Comparison of ENCODE assay signal across 18 cellular contexts in the genomic region with DNA sequence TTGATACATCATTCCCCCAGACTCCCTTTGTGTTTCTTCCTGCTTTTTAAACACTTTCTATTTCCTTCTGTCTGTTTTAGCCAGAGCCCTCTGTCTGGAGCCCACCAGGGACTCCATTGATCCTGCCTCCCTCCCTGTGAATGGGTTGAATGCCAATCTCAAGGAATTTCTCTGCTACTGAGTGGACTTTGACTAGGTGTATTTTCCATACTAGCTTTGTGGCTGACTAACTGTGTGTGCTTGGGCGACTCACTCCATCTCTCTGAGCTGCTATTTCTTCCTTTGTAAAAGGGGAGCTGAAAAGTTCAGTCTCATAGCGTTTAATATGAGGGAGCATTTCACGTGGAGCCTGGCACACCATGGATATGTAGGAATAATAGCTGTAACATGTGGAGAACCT.
DNase-seq lines count a peak whose midpoint lies in the region; ATAC-seq, FAIRE-seq and TF ChIP-seq lines count a peak whose summit lies in the region.
"Had no signal": no experiment of that assay in that cellular context is flagged by ENCODE, and none has a peak within 500 bp of the region (broad histone marks: within the 10 kb centered on the region; RNA-seq: fewer than 3 reads in every experiment).

No MANE protein-coding gene starts in this region.

- no peaks in the 10 kb centered on the region for H3K36me3 Mint-ChIP-seq in endothelial cell (ENCODE audit: low read depth, unreplicated experiment)
- peaks cover 24% of the 10 kb centered on the region for H3K36me3 Mint-ChIP-seq in activated CD8-positive, alpha-beta T cell treated with anti-CD3 and anti-CD28 coated beads for 36 hours (ENCODE audit: low read depth)
- H3K36me3 Mint-ChIP-seq in natural killer cell treated with Interleukin-12 subunit alpha and Interleukin-12 subunit beta and Interleukin-15 and Interleukin-18, amount 100 ng/mL, for 72 hours, result peaks cover 18% of the 10 kb centered on the region

- POLR2A ChIA-PET in activated CD8-positive, alpha-beta T cell treated with anti-CD3 and anti-CD28 coated beads for 36 hours (lab: Charles Lee), result no interaction called here

- no peak overlapping the region for H3K27ac ChIP-seq in GM23248
- no peak overlapping the region for H3K27ac ChIP-seq in mesendoderm (ENCODE audit: low read depth, low read length)
- no peak overlapping the region for H3K27ac ChIP-seq in foreskin keratinocyte

- no peak overlapping the region for H2BK5ac ChIP-seq in mesendoderm (ENCODE audit: low read length)

- H3K27me3 ChIP-seq in GM23248 (replicated peaks; ENCODE audit: insufficient read depth), result no peaks in the 10 kb centered on the region
- no peaks in the 10 kb centered on the region for H3K27me3 ChIP-seq in bronchial epithelial cell (ENCODE audit: control insufficient read depth, insufficient read depth, low read length)
- H3K27me3 ChIP-seq in mesendoderm (ENCODE audit: insufficient read depth, low read length, poor library complexity), result no peaks in the 10 kb centered on the region
- H3K27me3 ChIP-seq in foreskin keratinocyte, result no peaks in the 10 kb centered on the region

- H3K4me3 ChIP-seq in GM23248 (no peak overlapping the region), bronchial epithelial cell (ENCODE audit: low read depth, low read length) (no peak overlapping the region), mesendoderm (ENCODE audit: low read length) (no peak overlapping the region)
- H3K4me3 ChIP-seq: HAP-1 had no signal

- H3K79me1 ChIP-seq in mesendoderm (ENCODE audit: low read length), result no peaks in the 10 kb centered on the region

- H3K4me2 ChIP-seq in GM23248 (ENCODE audit: unreplicated experiment), result no peak overlapping the region
- no peak overlapping the region for H3K4me2 ChIP-seq in mesendoderm (ENCODE audit: low read length)

- no peak overlapping the region for H3K23ac ChIP-seq in mesendoderm (ENCODE audit: low read length)

- 78 to 80% methylated on average over 3 of the region's 3 CpGs for WGBS in GM23248 (ENCODE audit: low coverage in 1 of 2, low lambda C conversion rate in 2 of 2, missing lambda C conversion rate in 2 of 2), 2 experiments
- no CpG with 5 or more reads among the region's 3 CpGs for WGBS in mesendoderm (ENCODE audit: extremely low coverage, insufficient coverage, low lambda C conversion rate)

- peak; percentile 40 for FAIRE-seq in bronchial epithelial cell (lab: Jason Lieb, UNC)
- FAIRE-seq: A204.1, G401.6, GM12891 had no signal

- H3K9me3 ChIP-seq in GM23248 (ENCODE audit: low read depth), result no peaks in the 10 kb centered on the region
- H3K9me3 ChIP-seq: HAP-1 had no signal

- in situ Hi-C loops in GM23248 (cut with MboI), result no loop called here

- peaks cover 46% of the 10 kb centered on the region for H3K4me1 Mint-ChIP-seq in endothelial cell (ENCODE audit: unreplicated experiment)
- H3K4me1 Mint-ChIP-seq in activated CD8-positive, alpha-beta T cell treated with anti-CD3 and anti-CD28 coated beads for 36 hours (ENCODE audit: low read depth), result peaks cover 6% of the 10 kb centered on the region
- H3K4me1 Mint-ChIP-seq in natural killer cell treated with Interleukin-12 subunit alpha and Interleukin-12 subunit beta and Interleukin-15 and Interleukin-18, amount 100 ng/mL, for 72 hours (ENCODE audit: low read depth in 2 of 2), result peaks cover 6 to 33% of the 10 kb centered on the region in 2 donors

- H3K79me2 ChIP-seq in GM23248 (ENCODE audit: insufficient read depth) (no peaks in the 10 kb centered on the region), mesendoderm (ENCODE audit: control insufficient read depth, insufficient read depth, low read length) (no peaks in the 10 kb centered on the region)

- H4K5ac ChIP-seq in mesendoderm (ENCODE audit: low read length), result no peak overlapping the region

- H4K8ac ChIP-seq in mesendoderm (ENCODE audit: low read depth, low read length), result no peak overlapping the region

- H3K56ac ChIP-seq in mesendoderm (ENCODE audit: low read length), result no peak overlapping the region

- H2BK15ac ChIP-seq in mesendoderm (replicated peaks; ENCODE audit: low read depth), result no peak overlapping the region

- TF ChIP-seq CTCF in bronchial epithelial cell (IDR thresholded peaks at IDR 0.05; ENCODE audit: insufficient read depth, low read length, severe bottlenecking) (no peak), endothelial cell (IDR thresholded peaks at IDR 0.05; ENCODE audit: unreplicated experiment) (no peak), foreskin keratinocyte (conservative IDR thresholded peaks at IDR 0.05) (no peak)
- no peak for TF ChIP-seq CTCF in activated CD8-positive, alpha-beta T cell treated with anti-CD3 and anti-CD28 coated beads for 36 hours (IDR thresholded peaks at IDR 0.05)

- no peaks in the 10 kb centered on the region for H3K9me2 ChIP-seq in GM23248 (ENCODE audit: insufficient read depth)

- no peak overlapping the region for H2BK120ac ChIP-seq in mesendoderm (ENCODE audit: low read depth, low read length)

- H3K4ac ChIP-seq in mesendoderm (ENCODE audit: low read depth, low read length), result no peak overlapping the region

- H3K4me1 ChIP-seq in GM23248 (ENCODE audit: insufficient read depth), result no peaks in the 10 kb centered on the region
- H3K4me1 ChIP-seq in mesendoderm (ENCODE audit: control insufficient read depth, low read depth, low read length), result no peaks in the 10 kb centered on the region
- H3K4me1 ChIP-seq in foreskin keratinocyte, result no peaks in the 10 kb centered on the region
- H3K4me1 ChIP-seq: HAP-1 had no signal

- H3K27me3 Mint-ChIP-seq in endothelial cell (ENCODE audit: unreplicated experiment), result peaks cover 7% of the 10 kb centered on the region
- H3K27me3 Mint-ChIP-seq in activated CD8-positive, alpha-beta T cell treated with anti-CD3 and anti-CD28 coated beads for 36 hours, result no peaks in the 10 kb centered on the region
- no peaks in the 10 kb centered on the region for H3K27me3 Mint-ChIP-seq in natural killer cell treated with Interleukin-12 subunit alpha and Interleukin-12 subunit beta and Interleukin-15 and Interleukin-18, amount 100 ng/mL, for 72 hours
- H3K27me3 Mint-ChIP-seq: B cell; CD4-positive, alpha-beta memory T cell; IgD-negative memory B cell had no signal

- DNase-seq in GM23248, result peak; percentile 15
- DNase-seq in bronchial epithelial cell (ENCODE audit: low read depth), result no peak
- DNase-seq in endothelial cell (ENCODE audit: low spot score), result no peak
- peak; percentile 48 for DNase-seq in mesendoderm
- DNase-seq in foreskin keratinocyte, result no peak
- DNase-seq in activated CD8-positive, alpha-beta T cell treated with anti-CD3 and anti-CD28 coated beads for 36 hours, result no peak
- DNase-seq in natural killer cell treated with Interleukin-12 subunit alpha and Interleukin-12 subunit beta and Interleukin-15 and Interleukin-18, amount 100 ng/mL, for 72 hours (ENCODE audit: low spot score), result no peak
- DNase-seq: C1 segment of cervical spinal cord; CD4-positive, alpha-beta memory T cell; DMS79; GOT3 had no signal

- CTCF ChIA-PET in activated CD8-positive, alpha-beta T cell treated with anti-CD3 and anti-CD28 coated beads for 36 hours (lab: Charles Lee), result no interaction called here

- peaks cover 9% of the 10 kb centered on the region; the same call in 1 of the 2 replicates for H3K36me3 ChIP-seq in GM23248 (ENCODE audit: low read depth)
- H3K36me3 ChIP-seq in bronchial epithelial cell (ENCODE audit: control insufficient read depth, insufficient read depth, low read length), result peaks cover 6% of the 10 kb centered on the region
- H3K36me3 ChIP-seq in mesendoderm (ENCODE audit: control insufficient read depth, insufficient read depth, low read length), result no peaks in the 10 kb centered on the region
- H3K36me3 ChIP-seq: HAP-1 had no signal

- ATAC-seq in activated CD4-positive, CD25-positive, alpha-beta regulatory T cell treated with anti-CD3 and anti-CD28 coated beads, Interleukin-2, amount 50 U/mL, for 24 hours, result no peak
- ATAC-seq in foreskin keratinocyte, result no peak
- ATAC-seq in activated CD8-positive, alpha-beta T cell treated with anti-CD3 and anti-CD28 coated beads for 36 hours, result no peak
- no peak for ATAC-seq in natural killer cell treated with Interleukin-12 subunit alpha and Interleukin-12 subunit beta and Interleukin-15 and Interleukin-18, amount 100 ng/mL, for 72 hours

- H4K20me1 ChIP-seq in GM23248 (ENCODE audit: insufficient read depth), result no peaks in the 10 kb centered on the region

- H2AFZ ChIP-seq in GM23248, result no peak overlapping the region

- H3K4me3 Mint-ChIP-seq in endothelial cell (ENCODE audit: unreplicated experiment), result no peak overlapping the region
- H3K4me3 Mint-ChIP-seq in activated CD8-positive, alpha-beta T cell treated with anti-CD3 and anti-CD28 coated beads for 36 hours, result no peak overlapping the region
- H3K4me3 Mint-ChIP-seq in natural killer cell treated with Interleukin-12 subunit alpha and Interleukin-12 subunit beta and Interleukin-15 and Interleukin-18, amount 100 ng/mL, for 72 hours, result no peak overlapping the region
- H3K4me3 Mint-ChIP-seq: B cell; CD4-positive, alpha-beta memory T cell; IgD-negative memory B cell had no signal

- no peaks in the 10 kb centered on the region for H3F3A ChIP-seq in GM23248 (ENCODE audit: insufficient read depth)

- H3K27ac Mint-ChIP-seq in endothelial cell (ENCODE audit: unreplicated experiment), result peak overlapping the region; percentile 12
- no peak overlapping the region for H3K27ac Mint-ChIP-seq in activated CD8-positive, alpha-beta T cell treated with anti-CD3 and anti-CD28 coated beads for 36 hours
- no peak overlapping the region for H3K27ac Mint-ChIP-seq in natural killer cell treated with Interleukin-12 subunit alpha and Interleukin-12 subunit beta and Interleukin-15 and Interleukin-18, amount 100 ng/mL, for 72 hours
- H3K27ac Mint-ChIP-seq: B cell; CD4-positive, alpha-beta memory T cell; IgD-negative memory B cell had no signal

- H3K18ac ChIP-seq in mesendoderm (ENCODE audit: low read length), result no peak overlapping the region

- H3K9ac ChIP-seq in GM23248 (no peak overlapping the region), mesendoderm (ENCODE audit: low read length) (no peak overlapping the region)

- no peaks in the 10 kb centered on the region for H3K9me3 Mint-ChIP-seq in endothelial cell (ENCODE audit: unreplicated experiment)
- no peaks in the 10 kb centered on the region for H3K9me3 Mint-ChIP-seq in activated CD8-positive, alpha-beta T cell treated with anti-CD3 and anti-CD28 coated beads for 36 hours
- H3K9me3 Mint-ChIP-seq in natural killer cell treated with Interleukin-12 subunit alpha and Interleukin-12 subunit beta and Interleukin-15 and Interleukin-18, amount 100 ng/mL, for 72 hours, result no peaks in the 10 kb centered on the region

- no peak overlapping the region for H2AK5ac ChIP-seq in mesendoderm (ENCODE audit: low read length)

- intact Hi-C loops in activated CD8-positive, alpha-beta T cell treated with anti-CD3 and anti-CD28 coated beads for 36 hours (cut with micrococcal nuclease), result no loop called here

Comparison
In these comparisons a context has a peak if more than half of its experiments do, and no peak if none do; other contexts are left out.
1. DNase-seq: peak in GM23248 (single experiment) and mesendoderm (single experiment); none in bronchial epithelial cell (single experiment), endothelial cell (single experiment), foreskin keratinocyte (0 of 2), activated CD8-positive, alpha-beta T cell treated with anti-CD3 and anti-CD28 coated beads for 36 hours (single experiment) and natural killer cell treated with Interleukin-12 subunit alpha and Interleukin-12 subunit beta and Interleukin-15 and Interleukin-18, amount 100 ng/mL, for 72 hours (single experiment).